ENCODE assay signal across 2 cellular contexts in the genomic region with DNA sequence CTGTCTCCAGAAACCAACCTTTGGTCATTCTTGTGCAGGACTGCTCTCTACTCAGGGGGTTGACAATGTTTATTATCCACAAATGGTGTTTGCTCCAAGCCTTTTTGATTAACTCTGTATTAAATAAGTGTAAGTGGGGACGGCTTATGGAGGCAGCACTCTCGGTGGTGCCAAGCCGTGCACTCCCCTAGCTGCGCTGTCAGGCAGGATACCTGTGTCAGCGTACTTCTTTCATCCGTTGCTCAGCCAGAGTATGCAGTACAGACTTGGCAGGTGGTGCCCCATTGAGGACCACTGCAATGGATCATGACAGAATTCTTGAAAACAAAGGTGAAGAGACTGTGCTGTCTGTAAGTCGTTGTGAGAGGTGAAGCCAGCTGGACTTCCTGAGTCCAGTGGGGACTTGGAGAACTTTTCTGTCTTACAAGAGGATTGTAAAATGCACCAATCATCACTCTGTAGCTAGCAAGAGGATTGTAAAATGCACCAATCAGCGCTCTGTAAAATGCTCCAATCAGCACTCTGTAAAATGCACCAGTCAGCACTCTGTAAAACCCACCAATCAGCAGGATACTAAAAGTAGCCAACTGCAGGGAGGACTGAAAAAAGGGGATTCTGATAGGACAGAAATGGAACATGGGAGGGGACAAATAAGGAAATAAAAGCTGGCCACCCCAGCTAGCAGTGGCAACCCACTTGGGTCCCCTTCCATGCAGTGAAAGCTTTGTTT.
A peak's percentile ranks its signal among the peaks of the same experiment; 100 is the strongest.
TF ChIP-seq lines count a peak whose summit lies in the region.

No MANE protein-coding gene starts in this region.

TF ChIP-seq in HepG2, 621 proteins besides CTCF, POLR2A, EP300 and RAD21:
- TF ChIP-seq PCBP2 (optimal IDR thresholded peaks at IDR 0.05; ENCODE audit: low read depth, low read length, poor library complexity, severe bottlenecking) (no peak), RFX3 (CRISPR knock-in tag; IDR thresholded peaks at IDR 0.05) (no peak), ZNF761 (CRISPR knock-in tag; conservative IDR thresholded peaks at IDR 0.05) (no peak), MAFK (conservative IDR thresholded peaks at IDR 0.05 in 1 of 2, IDR thresholded peaks at IDR 0.05 in 1 of 2; ENCODE audit: low read length in 2 of 2) (peak; percentile 26 to 73; a peak in 3 of 4 replicates), SP5 (CRISPR knock-in tag; IDR thresholded peaks at IDR 0.05; ENCODE audit: borderline replicate concordance, low read depth) (no peak), TEAD2 (CRISPR knock-in tag; IDR thresholded peaks at IDR 0.05) (no peak), ZMYM3 (CRISPR knock-in tag; IDR thresholded peaks at IDR 0.05) (no peak), MAFF (IDR thresholded peaks at IDR 0.05; ENCODE audit: low read depth, low read length) (peak; percentile 59)
- TF ChIP-seq, protein P1, sequence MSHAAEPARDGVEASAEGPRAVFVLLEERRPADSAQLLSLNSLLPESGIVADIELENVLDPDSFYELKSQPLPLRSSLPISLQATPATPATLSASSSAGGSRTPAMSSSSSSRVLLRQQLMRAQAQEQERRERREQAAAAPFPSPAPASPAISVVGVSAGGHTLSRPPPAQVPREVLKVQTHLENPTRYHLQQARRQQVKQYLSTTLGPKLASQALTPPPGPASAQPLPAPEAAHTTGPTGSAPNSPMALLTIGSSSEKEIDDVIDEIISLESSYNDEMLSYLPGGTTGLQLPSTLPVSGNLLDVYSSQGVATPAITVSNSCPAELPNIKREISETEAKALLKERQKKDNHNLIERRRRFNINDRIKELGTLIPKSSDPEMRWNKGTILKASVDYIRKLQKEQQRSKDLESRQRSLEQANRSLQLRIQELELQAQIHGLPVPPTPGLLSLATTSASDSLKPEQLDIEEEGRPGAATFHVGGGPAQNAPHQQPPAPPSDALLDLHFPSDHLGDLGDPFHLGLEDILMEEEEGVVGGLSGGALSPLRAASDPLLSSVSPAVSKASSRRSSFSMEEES (CRISPR knock-in tag; IDR thresholded peaks at IDR 0.05), result no peak
- TF ChIP-seq, protein P2, sequence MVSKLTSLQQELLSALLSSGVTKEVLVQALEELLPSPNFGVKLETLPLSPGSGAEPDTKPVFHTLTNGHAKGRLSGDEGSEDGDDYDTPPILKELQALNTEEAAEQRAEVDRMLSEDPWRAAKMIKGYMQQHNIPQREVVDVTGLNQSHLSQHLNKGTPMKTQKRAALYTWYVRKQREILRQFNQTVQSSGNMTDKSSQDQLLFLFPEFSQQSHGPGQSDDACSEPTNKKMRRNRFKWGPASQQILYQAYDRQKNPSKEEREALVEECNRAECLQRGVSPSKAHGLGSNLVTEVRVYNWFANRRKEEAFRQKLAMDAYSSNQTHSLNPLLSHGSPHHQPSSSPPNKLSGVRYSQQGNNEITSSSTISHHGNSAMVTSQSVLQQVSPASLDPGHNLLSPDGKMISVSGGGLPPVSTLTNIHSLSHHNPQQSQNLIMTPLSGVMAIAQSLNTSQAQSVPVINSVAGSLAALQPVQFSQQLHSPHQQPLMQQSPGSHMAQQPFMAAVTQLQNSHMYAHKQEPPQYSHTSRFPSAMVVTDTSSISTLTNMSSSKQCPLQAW (CRISPR knock-in tag; IDR thresholded peaks at IDR 0.05), result no peak
- TF ChIP-seq, protein P3, sequence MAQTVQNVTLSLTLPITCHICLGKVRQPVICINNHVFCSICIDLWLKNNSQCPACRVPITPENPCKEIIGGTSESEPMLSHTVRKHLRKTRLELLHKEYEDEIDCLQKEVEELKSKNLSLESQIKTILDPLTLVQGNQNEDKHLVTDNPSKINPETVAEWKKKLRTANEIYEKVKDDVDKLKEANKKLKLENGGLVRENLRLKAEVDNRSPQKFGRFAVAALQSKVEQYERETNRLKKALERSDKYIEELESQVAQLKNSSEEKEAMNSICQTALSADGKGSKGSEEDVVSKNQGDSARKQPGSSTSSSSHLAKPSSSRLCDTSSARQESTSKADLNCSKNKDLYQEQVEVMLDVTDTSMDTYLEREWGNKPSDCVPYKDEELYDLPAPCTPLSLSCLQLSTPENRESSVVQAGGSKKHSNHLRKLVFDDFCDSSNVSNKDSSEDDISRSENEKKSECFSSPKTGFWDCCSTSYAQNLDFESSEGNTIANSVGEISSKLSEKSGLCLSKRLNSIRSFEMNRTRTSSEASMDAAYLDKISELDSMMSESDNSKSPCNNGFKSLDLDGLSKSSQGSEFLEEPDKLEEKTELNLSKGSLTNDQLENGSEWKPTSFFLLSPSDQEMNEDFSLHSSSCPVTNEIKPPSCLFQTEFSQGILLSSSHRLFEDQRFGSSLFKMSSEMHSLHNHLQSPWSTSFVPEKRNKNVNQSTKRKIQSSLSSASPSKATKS (CRISPR knock-in tag; IDR thresholded peaks at IDR 0.05), result no peak

TF ChIP-seq in IMR-90, 13 proteins besides CTCF, POLR2A, EP300 and RAD21:
- TF ChIP-seq, protein P4, sequence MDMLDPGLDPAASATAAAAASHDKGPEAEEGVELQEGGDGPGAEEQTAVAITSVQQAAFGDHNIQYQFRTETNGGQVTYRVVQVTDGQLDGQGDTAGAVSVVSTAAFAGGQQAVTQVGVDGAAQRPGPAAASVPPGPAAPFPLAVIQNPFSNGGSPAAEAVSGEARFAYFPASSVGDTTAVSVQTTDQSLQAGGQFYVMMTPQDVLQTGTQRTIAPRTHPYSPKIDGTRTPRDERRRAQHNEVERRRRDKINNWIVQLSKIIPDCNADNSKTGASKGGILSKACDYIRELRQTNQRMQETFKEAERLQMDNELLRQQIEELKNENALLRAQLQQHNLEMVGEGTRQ (IDR thresholded peaks at IDR 0.05; ENCODE audit: low read depth, low read length), result no peak
- no peak for TF ChIP-seq MXI1 (IDR thresholded peaks at IDR 0.05; ENCODE audit: borderline replicate concordance, low read depth, low read length)
- TF ChIP-seq MAFK (IDR thresholded peaks at IDR 0.05; ENCODE audit: low read depth, low read length), result peak; percentile 64
- TF ChIP-seq, protein P5, sequence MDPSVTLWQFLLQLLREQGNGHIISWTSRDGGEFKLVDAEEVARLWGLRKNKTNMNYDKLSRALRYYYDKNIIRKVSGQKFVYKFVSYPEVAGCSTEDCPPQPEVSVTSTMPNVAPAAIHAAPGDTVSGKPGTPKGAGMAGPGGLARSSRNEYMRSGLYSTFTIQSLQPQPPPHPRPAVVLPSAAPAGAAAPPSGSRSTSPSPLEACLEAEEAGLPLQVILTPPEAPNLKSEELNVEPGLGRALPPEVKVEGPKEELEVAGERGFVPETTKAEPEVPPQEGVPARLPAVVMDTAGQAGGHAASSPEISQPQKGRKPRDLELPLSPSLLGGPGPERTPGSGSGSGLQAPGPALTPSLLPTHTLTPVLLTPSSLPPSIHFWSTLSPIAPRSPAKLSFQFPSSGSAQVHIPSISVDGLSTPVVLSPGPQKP (IDR thresholded peaks at IDR 0.05; ENCODE audit: borderline replicate concordance, low read depth, low read length), result no peak
- TF ChIP-seq SMC3 (IDR thresholded peaks at IDR 0.05; ENCODE audit: low read depth, low read length), result no peak
- no peak for TF ChIP-seq MAZ (IDR thresholded peaks at IDR 0.05; ENCODE audit: borderline replicate concordance, low read depth, low read length)
TF ChIP-seq in IMR-90: peak in this region for 1.
